ENCODE assay signal across 14 cellular contexts in the genomic region with DNA sequence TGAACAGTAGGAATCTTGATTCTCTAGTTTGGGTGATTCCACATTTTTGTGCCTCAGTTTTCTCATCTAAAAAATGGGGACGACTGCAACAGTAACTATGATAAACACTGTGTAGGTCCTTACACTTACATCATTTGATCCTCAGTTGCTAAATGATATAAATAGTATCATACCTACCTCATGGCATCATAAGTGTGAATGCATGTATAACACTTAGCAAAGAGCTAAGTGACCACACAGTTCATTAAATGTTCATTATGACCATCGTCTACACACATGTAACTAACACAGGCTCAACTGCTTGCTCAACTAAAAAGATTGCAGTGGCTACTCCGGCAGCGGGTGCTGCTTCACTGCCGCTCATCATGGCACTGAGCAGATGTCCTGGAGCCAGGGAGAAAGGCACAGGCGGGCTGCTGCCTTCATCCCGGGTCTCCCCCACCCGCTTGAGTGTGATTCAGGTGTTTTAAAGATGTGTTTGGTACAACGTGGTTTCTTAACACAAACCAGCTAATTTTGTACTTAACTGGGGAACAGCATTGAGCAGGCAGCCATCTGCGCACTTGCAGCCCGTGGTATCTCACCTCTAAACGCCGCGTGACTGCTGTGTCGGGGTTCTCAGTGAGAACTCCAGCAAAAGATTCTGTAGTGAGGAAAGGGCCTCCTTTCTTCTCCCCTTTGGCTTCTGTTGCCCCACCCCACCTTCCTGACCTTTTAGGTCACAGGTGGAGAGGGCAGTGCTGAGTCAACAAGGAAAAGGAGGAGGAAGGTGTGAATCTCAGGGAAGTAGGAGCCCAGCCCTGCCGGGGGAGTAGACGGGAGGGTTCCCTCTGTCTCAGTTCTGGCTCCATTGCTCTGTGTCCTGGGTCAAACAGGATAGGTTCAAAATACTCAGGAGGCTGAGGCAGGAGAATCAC. TPM values are rescaled to one million over a fixed set of nuclear protein-coding genes. Genes with fewer than 3 reads are reported as not detected.
DNase-seq lines count a peak whose midpoint lies in the region; ATAC-seq and TF ChIP-seq lines count a peak whose summit lies in the region.
"Had no signal": no experiment of that assay in that cellular context is flagged by ENCODE, and none has a peak within 500 bp of the region (broad histone marks: within the 10 kb centered on the region; RNA-seq: fewer than 3 reads in every experiment).

No MANE protein-coding gene starts in this region.

- H3K9me3 ChIP-seq in heart left ventricle: no peaks in the 10 kb centered on the region
- H3K9me3 ChIP-seq in lower lobe of right lung: no peaks in the 10 kb centered on the region
- H3K9me3 ChIP-seq: uterus had no signal

- TF ChIP-seq POLR2A in heart left ventricle (IDR thresholded peaks at IDR 0.05): no peak

- intact Hi-C loops in heart left ventricle (cut with DNase I): loop anchor here in 9 of 10 donors (1.0 to 10.0 kb wide), 9 partner anchors 72 to 299 kb away; a partner anchor contains a TSS
- intact Hi-C loops in Right ventricle myocardium superior (cut with DNase I): loop anchor here (10.0 kb wide), 1 partner anchor 209 kb away; a partner anchor contains a TSS
- intact Hi-C loops in lower lobe of right lung (cut with DNase I): no loop called here

- H3K27ac Mint-ChIP-seq in activated T-helper 17 cell treated with anti-CD3 and anti-CD28 coated beads, Interleukin-2, amount 50 U/mL, for 72 hours: peak overlapping the region; percentile 59

- H3K4me3 Mint-ChIP-seq in activated T-helper 17 cell treated with anti-CD3 and anti-CD28 coated beads, Interleukin-2, amount 50 U/mL, for 72 hours: peak overlapping the region; percentile 30

- DNase-seq in heart left ventricle (no peak), Right ventricle myocardium superior (no peak), lower lobe of right lung (no peak), NCI-H146 treated with DMSO at 0.1 percent for 48 hours (lab: John Stamatoyannopoulos, UW; ENCODE audit: unreplicated experiment) (no peak)
- DNase-seq in stimulated activated CD4-positive, alpha-beta T cell treated with anti-CD3 and anti-CD28 coated beads, Interleukin-15, amount 100 ng/mL, for 24 hours: no peak
- DNase-seq: dermis blood vessel endothelial cell, MV-4-11, retina, SHP77, uterus had no signal

- H3K4me1 ChIP-seq in heart left ventricle (peaks cover 0 to 38% (median 28%) of the 10 kb centered on the region in 12 donors), lower lobe of right lung (peaks cover 45% of the 10 kb centered on the region)
- H3K4me1 ChIP-seq: uterus had no signal

- H3K36me3 ChIP-seq in heart left ventricle (peaks cover 0 to 69% (median 54%) of the 10 kb centered on the region in 9 donors), lower lobe of right lung (peaks cover 43% of the 10 kb centered on the region)
- H3K36me3 ChIP-seq: uterus had no signal

- H3K27me3 ChIP-seq in heart left ventricle (no peaks in the 10 kb centered on the region), lower lobe of right lung (ENCODE audit: low read depth) (no peaks in the 10 kb centered on the region)
- H3K27me3 ChIP-seq: uterus had no signal

- peaks cover 55% of the 10 kb centered on the region for H3K36me3 Mint-ChIP-seq in activated T-helper 17 cell treated with anti-CD3 and anti-CD28 coated beads, Interleukin-2, amount 50 U/mL, for 72 hours (ENCODE audit: low read depth)

- ATAC-seq in heart left ventricle (no peak), Right ventricle myocardium superior (ENCODE audit: poor library complexity) (no peak), lower lobe of right lung (no peak), GM18511 (IDR thresholded peaks at IDR 0.05; ENCODE audit: unreplicated experiment) (no peak)
- no peak for ATAC-seq in activated T-helper 17 cell treated with anti-CD3 and anti-CD28 coated beads, Interleukin-2, amount 50 U/mL, for 72 hours (replicated peaks)

- H3K4me1 Mint-ChIP-seq in activated T-helper 17 cell treated with anti-CD3 and anti-CD28 coated beads, Interleukin-2, amount 50 U/mL, for 72 hours: peaks cover 14% of the 10 kb centered on the region

- H3K4me3 ChIP-seq in heart left ventricle: no peak overlapping the region
- no peak overlapping the region for H3K4me3 ChIP-seq in lower lobe of right lung
- H3K4me3 ChIP-seq: uterus had no signal

- TF ChIP-seq CTCF in heart left ventricle (IDR thresholded peaks at IDR 0.05) (no peak), lower lobe of right lung (IDR thresholded peaks at IDR 0.05) (no peak)

- no peaks in the 10 kb centered on the region for H3K9me3 Mint-ChIP-seq in activated T-helper 17 cell treated with anti-CD3 and anti-CD28 coated beads, Interleukin-2, amount 50 U/mL, for 72 hours

- 79 to 87% (median 83%) methylated on average over 17 of the region's 17 CpGs for WGBS in heart left ventricle, 4 donors

- no peaks in the 10 kb centered on the region for H3K27me3 Mint-ChIP-seq in activated T-helper 17 cell treated with anti-CD3 and anti-CD28 coated beads, Interleukin-2, amount 50 U/mL, for 72 hours

- H3K27ac ChIP-seq in heart left ventricle (peak overlapping the region; percentile 17 to 87 (median 62)), lower lobe of right lung (peak overlapping the region; percentile 44), temporal lobe (ENCODE audit: low read depth, low read length) (peak overlapping the region; percentile 40)

RNA-seq across cellular contexts. Expression of a gene that starts 11.7 kb away (rescaled TPM):
- total RNA-seq in heart left ventricle: 100 to 1,000 TPM; 124 to 307 (median 154) TPM
- polyA plus RNA-seq in heart left ventricle: 100 to 1,000 TPM; 100 to 107 TPM
- total RNA-seq in Right ventricle myocardium superior: 125 TPM
- total RNA-seq in activated T-helper 17 cell treated with anti-CD3 and anti-CD28 coated beads, Interleukin-2, amount 50 U/mL, for 72 hours: 100 to 1,000 TPM; 312 to 393 TPM
- 454 TPM for total RNA-seq in lower lobe of right lung
- total RNA-seq in temporal lobe: 51.9 TPM

RNA-seq across cellular contexts. Expression of a gene that starts 16.8 kb away (rescaled TPM):
- total RNA-seq in heart left ventricle: 1,000 to 10,000 TPM in 1 of 9 donors, 100 to 1,000 TPM in 8; 447 to 1,239 (median 596) TPM
- polyA plus RNA-seq in heart left ventricle: 100 to 1,000 TPM; 761 to 801 TPM
- 644 TPM for total RNA-seq in Right ventricle myocardium superior
- total RNA-seq in activated T-helper 17 cell treated with anti-CD3 and anti-CD28 coated beads, Interleukin-2, amount 50 U/mL, for 72 hours: 100 to 1,000 TPM; 172 to 301 TPM
- total RNA-seq in lower lobe of right lung: 229 TPM
- total RNA-seq in temporal lobe: 89.0 TPM

RNA-seq across cellular contexts. Expression of a gene that starts 18.0 kb away (rescaled TPM):
- 1 to 10 TPM; 1.2 to 9.9 (median 2.7) TPM for total RNA-seq in heart left ventricle
- polyA plus RNA-seq in heart left ventricle: 1 to 10 TPM in 1 of 2 donors, under 1 TPM in 1; 0.69 to 2.7 TPM
- 1.3 TPM for total RNA-seq in Right ventricle myocardium superior
- 100 to 1,000 TPM; 310 to 354 TPM for total RNA-seq in activated T-helper 17 cell treated with anti-CD3 and anti-CD28 coated beads, Interleukin-2, amount 50 U/mL, for 72 hours
- total RNA-seq in lower lobe of right lung: 11.4 TPM
- total RNA-seq in temporal lobe: 0.49 TPM
- total RNA-seq: dermis blood vessel endothelial cell, lung microvascular endothelial cell had no signal

Comparison
In these comparisons a context has a peak if more than half of its experiments do, and no peak if none do; other contexts are left out.
1. RNA of a gene that starts 18.0 kb away (total RNA-seq): 310 to 354 TPM in activated T-helper 17 cell treated with anti-CD3 and anti-CD28 coated beads, Interleukin-2, amount 50 U/mL, for 72 hours; 11.4 TPM in lower lobe of right lung (single experiment), 1.2 to 9.9 TPM in heart left ventricle, 1.3 TPM in Right ventricle myocardium superior (single experiment) and 0.49 TPM in temporal lobe (single experiment); every median in the first group is over 10 times any median in the second.
2. Peak in every context shown above with its lines, with median percentiles within 50 percentile points of each other: H3K27ac ChIP-seq.